In the genomic region with DNA sequence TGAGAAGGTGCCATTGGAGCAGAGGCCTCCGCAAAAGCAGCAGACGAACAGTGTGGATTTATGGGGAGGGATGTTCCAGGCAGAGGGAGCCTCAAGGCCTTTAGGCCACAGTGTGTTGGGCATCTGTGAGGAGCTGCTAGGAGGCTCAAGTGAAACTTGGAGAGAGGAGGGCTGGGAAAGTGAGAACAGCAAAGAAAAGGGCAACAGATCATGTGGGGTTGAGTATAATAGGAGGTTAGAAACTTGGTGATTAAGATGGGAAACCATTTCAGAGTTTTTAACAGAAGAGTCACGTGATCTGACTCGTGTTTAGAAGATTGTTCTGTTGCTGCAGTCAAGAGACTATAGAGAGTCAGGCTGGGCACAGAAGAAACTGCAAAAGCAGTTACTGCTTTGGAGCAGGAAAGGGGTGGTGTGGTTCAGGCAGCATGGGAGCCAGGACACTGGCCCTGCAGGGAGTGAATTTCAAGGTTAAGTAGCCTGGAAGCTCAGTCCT, we compare ENCODE assay signal across 34 cellular contexts.
"Had no signal": no experiment of that assay in that cellular context is flagged by ENCODE, and none has a peak within 500 bp of the region (broad histone marks: within the 10 kb centered on the region; RNA-seq: fewer than 3 reads in every experiment).

No MANE protein-coding gene starts in this region.

- H3K27me3 Mint-ChIP-seq: activated CD4-positive, alpha-beta memory T cell treated with anti-CD3 and anti-CD28 coated beads, Interleukin-2, amount 10 ng/mL, durations not matched to agents 7 days and 5 days; activated CD4-positive, alpha-beta T cell treated with anti-CD3 and anti-CD28 coated beads, Interleukin-2, amount 10 ng/mL, durations not matched to agents 24 days and 14 days; activated naive CD4-positive, alpha-beta T cell treated with anti-CD3 and anti-CD28 coated beads, Interleukin-2, amount 50 U/mL, for 24 hours; activated naive CD8-positive, alpha-beta T cell treated with anti-CD3 and anti-CD28 coated beads, Interleukin-2, amount 50 U/mL, for 24 hours; activated T-cell treated with anti-CD3 and anti-CD28 coated beads, Interleukin-2, amount 50 U/mL, for 24 hours; naive B cell; stimulated activated memory B cell treated with anti-CD40 and anti-IgM and Interleukin-4, amounts not matched to agents 10 μg/mL and 1 μg/mL and 100 μg/mL, for 72 hours; stimulated activated naive CD8-positive, alpha-beta T cell treated with anti-CD3 and anti-CD28 coated beads, Interleukin-15, amount 100 ng/mL, for 72 hours; T-helper 17 cell had no signal

- H3K36me3 Mint-ChIP-seq: type B pancreatic cell had no signal

- H3K4me1 Mint-ChIP-seq: activated naive CD4-positive, alpha-beta T cell treated with anti-CD3 and anti-CD28 coated beads, Interleukin-2, amount 50 U/mL, for 24 hours had no signal

- H3K9me3 ChIP-seq: breast epithelium, esophagus squamous epithelium, gastrocnemius medialis, pancreas, psoas muscle had no signal

- DNase-seq: activated CD4-positive, alpha-beta memory T cell treated with anti-CD3 and anti-CD28 coated beads, Interleukin-2, amount 10 ng/mL, durations not matched to agents 7 days and 5 days; activated CD4-positive, alpha-beta T cell treated with anti-CD3 and anti-CD28 coated beads, Interleukin-2, amount 10 ng/mL, durations not matched to agents 24 days and 14 days; activated CD4-positive, CD25-positive, alpha-beta regulatory T cell treated with anti-CD3 and anti-CD28 coated beads, Interleukin-2, amount 50 U/mL, for 72 hours; activated CD8-positive, alpha-beta memory T cell treated with anti-CD3 and anti-CD28 coated beads, Interleukin-2, amount 50 U/mL, for 48 hours; activated naive CD8-positive, alpha-beta T cell treated with anti-CD3 and anti-CD28 coated beads, Interleukin-2, amount 50 U/mL, for 24 hours; activated T-cell treated with anti-CD3 and anti-CD28 coated beads, Interleukin-2, amount 50 U/mL, for 24 hours; amygdala; central memory CD4-positive, alpha-beta T cell; endodermal cell; esophagus squamous epithelium; gastrocnemius medialis; glutamatergic neuron; hippocampal formation; left cardiac atrium; mammary epithelial cell; naive B cell; nucleus accumbens; pancreas; psoas muscle; stimulated activated CD4-positive, alpha-beta T cell treated with anti-CD3 and anti-CD28 coated beads, Interleukin-1b, Interleukin-23, amount 100 ng/mL, for 48 hours; stimulated activated CD4-positive, alpha-beta T cell treated with anti-CD3 and anti-CD28 coated beads, Interleukin-4, amount 100 ng/mL, for 4 hours; stimulated activated CD8-positive, alpha-beta memory T cell treated with anti-CD3 and anti-CD28 coated beads, Interleukin-4, amount 100 ng/mL, for 48 hours; stimulated activated naive CD8-positive, alpha-beta T cell treated with anti-CD3 and anti-CD28 coated beads, Interleukin-15, amount 100 ng/mL, for 72 hours; substantia nigra; T-helper 17 cell; T1000; uterus had no signal

- H3K4me2 ChIP-seq: smooth muscle cell had no signal

- H3K27me3 ChIP-seq: breast epithelium, esophagus squamous epithelium, gastrocnemius medialis, pancreas, uterus had no signal

- H3K9me3 Mint-ChIP-seq: activated CD4-positive, alpha-beta memory T cell treated with anti-CD3 and anti-CD28 coated beads, Interleukin-2, amount 10 ng/mL, durations not matched to agents 7 days and 5 days; activated naive CD4-positive, alpha-beta T cell treated with anti-CD3 and anti-CD28 coated beads, Interleukin-2, amount 50 U/mL, for 24 hours; activated naive CD8-positive, alpha-beta T cell treated with anti-CD3 and anti-CD28 coated beads, Interleukin-2, amount 50 U/mL, for 24 hours; activated T-cell treated with anti-CD3 and anti-CD28 coated beads, Interleukin-2, amount 50 U/mL, for 24 hours had no signal

- H3K4me1 ChIP-seq: breast epithelium, gastrocnemius medialis, pancreas, psoas muscle, uterus had no signal

- H3K4me3 Mint-ChIP-seq: activated CD4-positive, alpha-beta memory T cell treated with anti-CD3 and anti-CD28 coated beads, Interleukin-2, amount 10 ng/mL, durations not matched to agents 7 days and 5 days; activated CD4-positive, alpha-beta T cell treated with anti-CD3 and anti-CD28 coated beads, Interleukin-2, amount 10 ng/mL, durations not matched to agents 24 days and 14 days; activated naive CD4-positive, alpha-beta T cell treated with anti-CD3 and anti-CD28 coated beads, Interleukin-2, amount 50 U/mL, for 24 hours; activated naive CD8-positive, alpha-beta T cell treated with anti-CD3 and anti-CD28 coated beads, Interleukin-2, amount 50 U/mL, for 24 hours; activated T-cell treated with anti-CD3 and anti-CD28 coated beads, Interleukin-2, amount 50 U/mL, for 24 hours; endodermal cell; naive B cell; stimulated activated memory B cell treated with anti-CD40 and anti-IgM and Interleukin-4, amounts not matched to agents 10 μg/mL and 1 μg/mL and 100 μg/mL, for 72 hours; stimulated activated naive CD8-positive, alpha-beta T cell treated with anti-CD3 and anti-CD28 coated beads, Interleukin-15, amount 100 ng/mL, for 72 hours; T-helper 17 cell; type B pancreatic cell had no signal

- H3K27ac ChIP-seq: breast epithelium, epithelial cell of prostate, esophagus squamous epithelium, gastrocnemius medialis, pancreas, psoas muscle, uterus had no signal

- H3K36me3 ChIP-seq: breast epithelium, esophagus squamous epithelium, gastrocnemius medialis, pancreas, uterus had no signal

- H3K27ac Mint-ChIP-seq: activated CD4-positive, alpha-beta memory T cell treated with anti-CD3 and anti-CD28 coated beads, Interleukin-2, amount 10 ng/mL, durations not matched to agents 7 days and 5 days; activated CD4-positive, alpha-beta T cell treated with anti-CD3 and anti-CD28 coated beads, Interleukin-2, amount 10 ng/mL, durations not matched to agents 24 days and 14 days; activated naive CD4-positive, alpha-beta T cell treated with anti-CD3 and anti-CD28 coated beads, Interleukin-2, amount 50 U/mL, for 24 hours; activated naive CD8-positive, alpha-beta T cell treated with anti-CD3 and anti-CD28 coated beads, Interleukin-2, amount 50 U/mL, for 24 hours; activated T-cell treated with anti-CD3 and anti-CD28 coated beads, Interleukin-2, amount 50 U/mL, for 24 hours; endodermal cell; stimulated activated memory B cell treated with anti-CD40 and anti-IgM and Interleukin-4, amounts not matched to agents 10 μg/mL and 1 μg/mL and 100 μg/mL, for 72 hours; T-helper 17 cell; type B pancreatic cell had no signal

- H3K4me3 ChIP-seq: breast epithelium, esophagus squamous epithelium, gastrocnemius medialis, pancreas, psoas muscle, smooth muscle cell, uterus had no signal

- FAIRE-seq: keratinocyte, pancreas had no signal

- ATAC-seq: activated naive CD8-positive, alpha-beta T cell treated with anti-CD3 and anti-CD28 coated beads, Interleukin-2, amount 50 U/mL, for 24 hours; gastrocnemius medialis; left cardiac atrium; pancreas; psoas muscle; stimulated activated memory B cell treated with anti-CD40 and anti-IgM and Interleukin-4, amounts not matched to agents 10 μg/mL and 1 μg/mL and 100 μg/mL, for 72 hours; stimulated activated naive CD8-positive, alpha-beta T cell treated with anti-CD3 and anti-CD28 coated beads, Interleukin-15, amount 100 ng/mL, for 72 hours; T-helper 17 cell had no signal
